ENCODE assay signal across 1 cellular context in genomic region chr6:14372738-14373484, GRCh38.
A peak's percentile ranks its signal among the peaks of the same experiment; 100 is the strongest.
TF ChIP-seq lines count a peak whose summit lies in the region.

No MANE protein-coding gene starts in this region.

TF ChIP-seq in K562, 482 proteins besides CTCF, POLR2A, EP300 and RAD21 (continued from another document):
- TF ChIP-seq, protein P1, sequence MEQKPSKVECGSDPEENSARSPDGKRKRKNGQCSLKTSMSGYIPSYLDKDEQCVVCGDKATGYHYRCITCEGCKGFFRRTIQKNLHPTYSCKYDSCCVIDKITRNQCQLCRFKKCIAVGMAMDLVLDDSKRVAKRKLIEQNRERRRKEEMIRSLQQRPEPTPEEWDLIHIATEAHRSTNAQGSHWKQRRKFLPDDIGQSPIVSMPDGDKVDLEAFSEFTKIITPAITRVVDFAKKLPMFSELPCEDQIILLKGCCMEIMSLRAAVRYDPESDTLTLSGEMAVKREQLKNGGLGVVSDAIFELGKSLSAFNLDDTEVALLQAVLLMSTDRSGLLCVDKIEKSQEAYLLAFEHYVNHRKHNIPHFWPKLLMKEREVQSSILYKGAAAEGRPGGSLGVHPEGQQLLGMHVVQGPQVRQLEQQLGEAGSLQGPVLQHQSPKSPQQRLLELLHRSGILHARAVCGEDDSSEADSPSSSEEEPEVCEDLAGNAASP (IDR thresholded peaks at IDR 0.05) = no peak
- TF ChIP-seq SMARCC2 (IDR thresholded peaks at IDR 0.05; ENCODE audit: low read depth) (no peak), BRCA1 (IDR thresholded peaks at IDR 0.05) (no peak), BRCA1 (CRISPR knock-in tag; IDR thresholded peaks at IDR 0.05) (no peak), C11orf30 (IDR thresholded peaks at IDR 0.05; ENCODE audit: low read depth) (peak; percentile 28; the same call in 1 of the 2 replicates), CHCHD3 (CRISPR knock-in tag; IDR thresholded peaks at IDR 0.05) (no peak), ZSCAN32 (CRISPR knock-in tag; IDR thresholded peaks at IDR 0.05) (no peak), RUNX1 (IDR thresholded peaks at IDR 0.05; ENCODE audit: low read depth) (no peak), ESRRA (IDR thresholded peaks at IDR 0.05; ENCODE audit: borderline replicate concordance, low read depth) (peak; percentile 87), ZBTB9 (CRISPR knock-in tag; IDR thresholded peaks at IDR 0.05) (no peak), USF2 (CRISPR knock-in tag; IDR thresholded peaks at IDR 0.05) (peak; percentile 23), ETS1 (conservative IDR thresholded peaks at IDR 0.05; ENCODE audit: control insufficient read depth, low read depth, low read length) (no peak), NFXL1 (CRISPR knock-in tag; IDR thresholded peaks at IDR 0.05) (no peak), TOE1 (IDR thresholded peaks at IDR 0.05; ENCODE audit: borderline replicate concordance) (peak; percentile 80; the same call in 1 of the 2 replicates), TOE1 (CRISPR knock-in tag; IDR thresholded peaks at IDR 0.05; ENCODE audit: borderline replicate concordance, low read depth) (no peak), ZNF561 (CRISPR knock-in tag; conservative IDR thresholded peaks at IDR 0.05) (no peak), MYC (IDR thresholded peaks at IDR 0.05; ENCODE audit: low read depth, low read length) (no peak), MYC (CRISPR knock-in tag; IDR thresholded peaks at IDR 0.05; ENCODE audit: borderline replicate concordance, low read depth) (no peak), ZNF584 (CRISPR knock-in tag; IDR thresholded peaks at IDR 0.05; ENCODE audit: low read depth) (no peak), SMAD3 (CRISPR knock-in tag; conservative IDR thresholded peaks at IDR 0.05) (no peak), CBFA2T2 (conservative IDR thresholded peaks at IDR 0.05) (peak; percentile 62), CHD4 (IDR thresholded peaks at IDR 0.05; ENCODE audit: insufficient read depth, insufficient replicate concordance, low read depth, low read length, poor library complexity, severe bottlenecking) (no peak), SIN3B (IDR thresholded peaks at IDR 0.05; ENCODE audit: low read depth) (no peak), TEAD4 (IDR thresholded peaks at IDR 0.05; ENCODE audit: low read length) (no peak), TEAD4 (CRISPR knock-in tag; IDR thresholded peaks at IDR 0.05; ENCODE audit: borderline replicate concordance) (no peak), RAD51 (IDR thresholded peaks at IDR 0.05; ENCODE audit: borderline replicate concordance, low read depth) (peak; percentile 90), NFIC (IDR thresholded peaks at IDR 0.05) (0 out of 2 replicates have a peak, but pooled peaks have one; percentile 10), FOSL1 (tag; conservative IDR thresholded peaks at IDR 0.05) (no peak), COPS2 (conservative IDR thresholded peaks at IDR 0.05) (no peak), CAMTA2 (CRISPR knock-in tag; conservative IDR thresholded peaks at IDR 0.05) (no peak), ZC3H11A (IDR thresholded peaks at IDR 0.05; ENCODE audit: low read depth, low read length) (no peak), HSF4 (CRISPR knock-in tag; IDR thresholded peaks at IDR 0.05; ENCODE audit: borderline replicate concordance) (no peak), RBBP5 (IDR thresholded peaks at IDR 0.05; ENCODE audit: borderline replicate concordance, insufficient read depth, low read length, poor library complexity, severe bottlenecking) (no peak), ZKSCAN8 (CRISPR knock-in tag; IDR thresholded peaks at IDR 0.05) (no peak), STAT6 (CRISPR knock-in tag; IDR thresholded peaks at IDR 0.05) (no peak), ZNF589 (CRISPR knock-in tag; IDR thresholded peaks at IDR 0.05; ENCODE audit: low read depth) (no peak), SAP30 (IDR thresholded peaks at IDR 0.05; ENCODE audit: borderline replicate concordance, insufficient read depth, low read depth, low read length, poor library complexity, severe bottlenecking) (no peak), HLTF (IDR thresholded peaks at IDR 0.05) (no peak)
- TF ChIP-seq, protein P2, sequence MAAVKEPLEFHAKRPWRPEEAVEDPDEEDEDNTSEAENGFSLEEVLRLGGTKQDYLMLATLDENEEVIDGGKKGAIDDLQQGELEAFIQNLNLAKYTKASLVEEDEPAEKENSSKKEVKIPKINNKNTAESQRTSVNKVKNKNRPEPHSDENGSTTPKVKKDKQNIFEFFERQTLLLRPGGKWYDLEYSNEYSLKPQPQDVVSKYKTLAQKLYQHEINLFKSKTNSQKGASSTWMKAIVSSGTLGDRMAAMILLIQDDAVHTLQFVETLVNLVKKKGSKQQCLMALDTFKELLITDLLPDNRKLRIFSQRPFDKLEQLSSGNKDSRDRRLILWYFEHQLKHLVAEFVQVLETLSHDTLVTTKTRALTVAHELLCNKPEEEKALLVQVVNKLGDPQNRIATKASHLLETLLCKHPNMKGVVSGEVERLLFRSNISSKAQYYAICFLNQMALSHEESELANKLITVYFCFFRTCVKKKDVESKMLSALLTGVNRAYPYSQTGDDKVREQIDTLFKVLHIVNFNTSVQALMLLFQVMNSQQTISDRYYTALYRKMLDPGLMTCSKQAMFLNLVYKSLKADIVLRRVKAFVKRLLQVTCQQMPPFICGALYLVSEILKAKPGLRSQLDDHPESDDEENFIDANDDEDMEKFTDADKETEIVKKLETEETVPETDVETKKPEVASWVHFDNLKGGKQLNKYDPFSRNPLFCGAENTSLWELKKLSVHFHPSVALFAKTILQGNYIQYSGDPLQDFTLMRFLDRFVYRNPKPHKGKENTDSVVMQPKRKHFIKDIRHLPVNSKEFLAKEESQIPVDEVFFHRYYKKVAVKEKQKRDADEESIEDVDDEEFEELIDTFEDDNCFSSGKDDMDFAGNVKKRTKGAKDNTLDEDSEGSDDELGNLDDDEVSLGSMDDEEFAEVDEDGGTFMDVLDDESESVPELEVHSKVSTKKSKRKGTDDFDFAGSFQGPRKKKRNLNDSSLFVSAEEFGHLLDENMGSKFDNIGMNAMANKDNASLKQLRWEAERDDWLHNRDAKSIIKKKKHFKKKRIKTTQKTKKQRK (IDR thresholded peaks at IDR 0.05; ENCODE audit: borderline replicate concordance, low read depth, low read length) = no peak
